In the genomic region with DNA sequence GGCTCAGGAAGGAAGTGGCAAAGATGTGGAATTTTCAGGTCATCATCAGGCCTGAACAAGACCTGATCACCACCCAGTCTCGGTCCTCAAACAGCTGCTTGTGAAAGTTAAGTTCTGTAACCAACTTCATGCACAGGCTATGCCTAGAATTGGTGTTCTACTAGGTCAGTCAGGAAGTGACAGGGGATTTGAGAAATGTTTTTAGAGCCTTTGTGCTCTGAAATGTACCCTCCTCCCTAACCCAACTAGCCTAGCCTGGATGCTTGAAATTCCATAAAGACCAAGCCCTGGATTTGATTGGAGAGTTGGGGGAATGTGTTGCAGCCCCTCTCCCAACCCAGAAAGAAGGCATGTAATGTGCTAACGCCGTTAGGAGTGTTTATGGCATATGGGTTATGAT, we compare ENCODE assay signal across 18 cellular contexts.
DNase-seq lines count a peak whose midpoint lies in the region; ATAC-seq and TF ChIP-seq lines count a peak whose summit lies in the region.
"Had no signal": no experiment of that assay in that cellular context is flagged by ENCODE, and none has a peak within 500 bp of the region (broad histone marks: within the 10 kb centered on the region; RNA-seq: fewer than 3 reads in every experiment).

No MANE protein-coding gene starts in this region.

- no peaks in the 10 kb centered on the region for H3K36me3 ChIP-seq in skeletal muscle satellite cell (ENCODE audit: insufficient read depth, low read length)
- H3K36me3 ChIP-seq: BLaER1 treated with 17β-estradiol and CSF1 and Interleukin-3, amounts not matched to agents 10 nM and 100 nM had no signal

- no peak overlapping the region for H2BK15ac ChIP-seq in H9 (ENCODE audit: low read depth, low read length)

- no peaks in the 10 kb centered on the region for H3K23me2 ChIP-seq in H9 (ENCODE audit: insufficient read length, low read depth, low read length, poor library complexity, severe bottlenecking)

- H3K9me3 ChIP-seq in H9 (ENCODE audit: control insufficient read depth, low read depth, low read length) (no peaks in the 10 kb centered on the region), skeletal muscle satellite cell (replicated peaks; ENCODE audit: low read length) (no peaks in the 10 kb centered on the region)
- H3K9me3 ChIP-seq: BLaER1 treated with 17β-estradiol and CSF1 and Interleukin-3, amounts not matched to agents 10 nM and 100 nM had no signal

- H2BK120ac ChIP-seq in H9 (ENCODE audit: low read depth, low read length, poor library complexity, severe bottlenecking), result no peak overlapping the region

- H2AK5ac ChIP-seq in H9 (ENCODE audit: insufficient read length, low read length), result no peak overlapping the region

- H3K27me3 ChIP-seq in H9 (ENCODE audit: insufficient read depth, low read length) (no peaks in the 10 kb centered on the region), skeletal muscle satellite cell (ENCODE audit: control insufficient read depth, insufficient read depth, low read length) (no peaks in the 10 kb centered on the region)
- H3K27me3 ChIP-seq: BLaER1 treated with 17β-estradiol and CSF1 and Interleukin-3, amounts not matched to agents 10 nM and 100 nM; hepatocyte had no signal

- no peak overlapping the region for H2BK5ac ChIP-seq in H9 (ENCODE audit: insufficient read length, low read length)

- H4K5ac ChIP-seq in H9 (ENCODE audit: insufficient read length, low read depth, low read length), result no peak overlapping the region

- no peaks in the 10 kb centered on the region; the same call in none of the 2 replicates for H3K27me3 Mint-ChIP-seq in H9 (ENCODE audit: low read depth)
- peaks cover 0 to 11% (median 7%) of the 10 kb centered on the region in 5 donors for H3K27me3 Mint-ChIP-seq in naive thymus-derived CD8-positive, alpha-beta T cell

- TF ChIP-seq CTCF in H9 (conservative IDR thresholded peaks at IDR 0.05), result no peak

- no peak overlapping the region for H3T11ph ChIP-seq in H9 (ENCODE audit: low read length)

- no peaks in the 10 kb centered on the region for H4K20me1 ChIP-seq in H9 (ENCODE audit: control insufficient read depth, insufficient read depth, insufficient read length)
- H4K20me1 ChIP-seq: BLaER1 treated with 17β-estradiol and CSF1 and Interleukin-3, amounts not matched to agents 10 nM and 100 nM had no signal

- H4K91ac ChIP-seq in H9 (ENCODE audit: insufficient read length, low read depth, low read length), result no peak overlapping the region

- DNase-seq in H9 (no peak), amniotic epithelial cell (ENCODE audit: low read depth) (peak; percentile 51), iPS-NIHi11 (ENCODE audit: low spot score) (peak; percentile 40), mucosa of gallbladder (ENCODE audit: low spot score) (no peak), substantia nigra (lab: John Stamatoyannopoulos, UW) (no peak)
- no peak for DNase-seq in naive thymus-derived CD8-positive, alpha-beta T cell
- DNase-seq: activated CD4-positive, alpha-beta T cell treated with anti-CD3 and anti-CD28 coated beads, Interleukin-2, amount 10 ng/mL, durations not matched to agents 7 days and 5 days; NCI-H345; stimulated activated CD4-positive, alpha-beta T cell treated with anti-CD3 and anti-CD28 coated beads, Interleukin-2, amount 100 ng/mL, for 48 hours; T-helper 17 cell had no signal

- H3K4me2 ChIP-seq in H9 (ENCODE audit: insufficient read depth, insufficient read length, low read length) (no peak overlapping the region), skeletal muscle satellite cell (ENCODE audit: low read length) (peak overlapping the region; percentile 37)
- H3K4me2 ChIP-seq: BLaER1 treated with 17β-estradiol and CSF1 and Interleukin-3, amounts not matched to agents 10 nM and 100 nM; hepatocyte; PC-9 had no signal

- H4K8ac ChIP-seq in H9 (replicated peaks; ENCODE audit: insufficient read length, low read depth, low read length), result no peak overlapping the region

- peaks cover 6% of the 10 kb centered on the region for H3K79me1 ChIP-seq in H9 (ENCODE audit: insufficient read depth, low read depth, low read length, poor library complexity, severe bottlenecking)

- no peak overlapping the region for H3K27ac ChIP-seq in H9 (ENCODE audit: insufficient read length, low read depth, low read length)
- no peak overlapping the region for H3K27ac ChIP-seq in substantia nigra (ENCODE audit: low read depth, low read length, poor library complexity, severe bottlenecking)
- H3K27ac ChIP-seq: BLaER1 treated with 17β-estradiol and CSF1 and Interleukin-3, amounts not matched to agents 10 nM and 100 nM; hepatocyte; PC-9 had no signal

- H3K4ac ChIP-seq in H9 (ENCODE audit: low read depth, low read length), result no peak overlapping the region

- H3K36me3 Mint-ChIP-seq in H9 (ENCODE audit: insufficient read depth in 1 of 3, low read depth in 3 of 3), result peaks cover 23 to 32% (median 28%) of the 10 kb centered on the region in 3 experiments
- no peaks in the 10 kb centered on the region for H3K36me3 Mint-ChIP-seq in naive thymus-derived CD8-positive, alpha-beta T cell
- H3K36me3 Mint-ChIP-seq: memory B cell; stimulated activated effector memory CD8-positive, alpha-beta T cell treated with anti-CD3 and anti-CD28 coated beads, Interleukin-12 subunit alpha, Interleukin-12 subunit beta, amount 100 ng/mL, for 72 hours had no signal

- no peak overlapping the region for H3K23ac ChIP-seq in H9 (ENCODE audit: insufficient read length, low read depth, low read length)

- H3K18ac ChIP-seq in H9 (ENCODE audit: insufficient read length, low read depth, low read length), result no peak overlapping the region

- H3K4me3 Mint-ChIP-seq in H9, result no peak overlapping the region
- no peak overlapping the region for H3K4me3 Mint-ChIP-seq in naive thymus-derived CD8-positive, alpha-beta T cell
- H3K4me3 Mint-ChIP-seq: activated CD4-positive, alpha-beta T cell treated with anti-CD3 and anti-CD28 coated beads, Interleukin-2, amount 10 ng/mL, durations not matched to agents 7 days and 5 days; memory B cell; stimulated activated effector memory CD8-positive, alpha-beta T cell treated with anti-CD3 and anti-CD28 coated beads, Interleukin-12 subunit alpha, Interleukin-12 subunit beta, amount 100 ng/mL, for 72 hours; T-helper 17 cell had no signal

- no peak for ATAC-seq in naive thymus-derived CD8-positive, alpha-beta T cell
- ATAC-seq in HG02885 (IDR thresholded peaks at IDR 0.05; ENCODE audit: poor library complexity, unreplicated experiment), result no peak
- ATAC-seq: stimulated activated effector memory CD8-positive, alpha-beta T cell treated with anti-CD3 and anti-CD28 coated beads, Interleukin-12 subunit alpha, Interleukin-12 subunit beta, amount 100 ng/mL, for 72 hours; T-helper 17 cell had no signal

- H3K4me1 Mint-ChIP-seq in H9, result peaks cover 69 to 72% of the 10 kb centered on the region in 2 experiments
- peaks cover 0 to 2% (median 0%) of the 10 kb centered on the region in 4 donors for H3K4me1 Mint-ChIP-seq in naive thymus-derived CD8-positive, alpha-beta T cell
- H3K4me1 Mint-ChIP-seq: activated CD4-positive, alpha-beta T cell treated with anti-CD3 and anti-CD28 coated beads, Interleukin-2, amount 10 ng/mL, durations not matched to agents 7 days and 5 days; stimulated activated effector memory CD8-positive, alpha-beta T cell treated with anti-CD3 and anti-CD28 coated beads, Interleukin-12 subunit alpha, Interleukin-12 subunit beta, amount 100 ng/mL, for 72 hours had no signal

- peaks cover 20% of the 10 kb centered on the region; the same call in 1 of the 2 replicates for H3K4me1 ChIP-seq in H9 (ENCODE audit: insufficient read depth, low read length)
- H3K4me1 ChIP-seq in skeletal muscle satellite cell (ENCODE audit: control insufficient read depth, insufficient read depth, low read length), result peaks cover 32% of the 10 kb centered on the region
- H3K4me1 ChIP-seq: BLaER1 treated with 17β-estradiol and CSF1 and Interleukin-3, amounts not matched to agents 10 nM and 100 nM had no signal

- no peak overlapping the region for H3K14ac ChIP-seq in H9 (ENCODE audit: insufficient read depth, low read length)

- H3K56ac ChIP-seq in H9 (ENCODE audit: insufficient read length, low read depth, low read length), result no peak overlapping the region

- no peaks in the 10 kb centered on the region for H3K9me3 Mint-ChIP-seq in H9
- H3K9me3 Mint-ChIP-seq in naive thymus-derived CD8-positive, alpha-beta T cell, result no peaks in the 10 kb centered on the region
- H3K9me3 Mint-ChIP-seq: activated CD4-positive, alpha-beta T cell treated with anti-CD3 and anti-CD28 coated beads, Interleukin-2, amount 10 ng/mL, durations not matched to agents 7 days and 5 days; activated T-helper 2 cell treated with anti-CD3 and anti-CD28 coated beads, Interferon-gamma antibody, Interleukin-2, Interleukin-4, amounts not matched to agents 10 μg/mL and 5 μg/mL and 100 μg/mL, durations not matched to agents 14 hours and 24 hours and 36 hours; memory B cell; stimulated activated effector memory CD8-positive, alpha-beta T cell treated with anti-CD3 and anti-CD28 coated beads, Interleukin-12 subunit alpha, Interleukin-12 subunit beta, amount 100 ng/mL, for 72 hours had no signal

- no peak overlapping the region for H2BK20ac ChIP-seq in H9 (ENCODE audit: low read depth, low read length, poor library complexity, severe bottlenecking)

- no peak overlapping the region for H2AFZ ChIP-seq in H9 (ENCODE audit: low read length)
- H2AFZ ChIP-seq: hepatocyte, PC-9 had no signal

- no CpG with 5 or more reads among the region's 3 CpGs for WGBS in H9 (ENCODE audit: extremely low coverage, insufficient read length, low lambda C conversion rate)

- POLR2A ChIA-PET in naive thymus-derived CD8-positive, alpha-beta T cell (lab: Charles Lee), result no interaction called here

- peak overlapping the region in 2 of 3 experiments; percentile 56 to 66; a peak in 4 of 7 replicates for H3K27ac Mint-ChIP-seq in H9
- H3K27ac Mint-ChIP-seq in naive thymus-derived CD8-positive, alpha-beta T cell, result no peak overlapping the region
- H3K27ac Mint-ChIP-seq: activated CD4-positive, alpha-beta T cell treated with anti-CD3 and anti-CD28 coated beads, Interleukin-2, amount 10 ng/mL, durations not matched to agents 7 days and 5 days; activated T-helper 2 cell treated with anti-CD3 and anti-CD28 coated beads, Interferon-gamma antibody, Interleukin-2, Interleukin-4, amounts not matched to agents 10 μg/mL and 5 μg/mL and 100 μg/mL, durations not matched to agents 14 hours and 24 hours and 36 hours; memory B cell; stimulated activated effector memory CD8-positive, alpha-beta T cell treated with anti-CD3 and anti-CD28 coated beads, Interleukin-12 subunit alpha, Interleukin-12 subunit beta, amount 100 ng/mL, for 72 hours; T-helper 17 cell had no signal

- H3K79me2 ChIP-seq in H9 (ENCODE audit: insufficient read depth, low read length), result peaks cover 4% of the 10 kb centered on the region; the same call in 1 of the 2 replicates

- peak overlapping the region; percentile 13 for H3K4me3 ChIP-seq in skeletal muscle satellite cell (ENCODE audit: low read length)
- H3K4me3 ChIP-seq: BLaER1 treated with 17β-estradiol and CSF1 and Interleukin-3, amounts not matched to agents 10 nM and 100 nM; hepatocyte; PC-9 had no signal

- H2BK12ac ChIP-seq in H9 (ENCODE audit: insufficient read length, low read depth, low read length), result no peak overlapping the region

- H3K9ac ChIP-seq in H9 (ENCODE audit: extremely low read depth, insufficient read length, low read length), result no peak overlapping the region
- peak overlapping the region; percentile 71 for H3K9ac ChIP-seq in skeletal muscle satellite cell (ENCODE audit: low read depth, low read length)
- H3K9ac ChIP-seq: BLaER1 treated with 17β-estradiol and CSF1 and Interleukin-3, amounts not matched to agents 10 nM and 100 nM had no signal

Comparison
In these comparisons a context has a peak if more than half of its experiments do, and no peak if none do; other contexts are left out.
1. DNase-seq: peak in amniotic epithelial cell (single experiment) and iPS-NIHi11 (single experiment); none in H9 (single experiment), naive thymus-derived CD8-positive, alpha-beta T cell (0 of 10), mucosa of gallbladder (single experiment) and substantia nigra (0 of 49).
2. H3K27ac Mint-ChIP-seq: peak in H9 (2 of 3); none in naive thymus-derived CD8-positive, alpha-beta T cell (0 of 10).